ENCODE assay signal across 9 cellular contexts in genomic region chr19:47280183-47280797, GRCh38. TPM values are rescaled to one million over a fixed set of nuclear protein-coding genes. Genes with fewer than 3 reads are reported as not detected.
DNase-seq lines count a peak whose midpoint lies in the region; ATAC-seq and TF ChIP-seq lines count a peak whose summit lies in the region.
"Had no signal": no experiment of that assay in that cellular context is flagged by ENCODE, and none has a peak within 500 bp of the region (broad histone marks: within the 10 kb centered on the region; RNA-seq: fewer than 3 reads in every experiment).

No MANE protein-coding gene starts in this region.

- no peak overlapping the region for H3K27ac ChIP-seq in gastrocnemius medialis
- H3K27ac ChIP-seq: thyroid gland had no signal

- no peaks in the 10 kb centered on the region for H3K36me3 ChIP-seq in BE2C
- no peaks in the 10 kb centered on the region for H3K36me3 ChIP-seq in gastrocnemius medialis
- H3K36me3 ChIP-seq: thyroid gland had no signal

- peak; percentile 52 for TF ChIP-seq CTCF in BE2C (IDR thresholded peaks at IDR 0.05; ENCODE audit: low read depth, low read length)
- TF ChIP-seq CTCF in foreskin fibroblast (IDR thresholded peaks at IDR 0.05; ENCODE audit: low read depth, low read length) = peak; percentile 51
- TF ChIP-seq CTCF in gastrocnemius medialis (IDR thresholded peaks at IDR 0.05 in 4 of 5, conservative IDR thresholded peaks at IDR 0.05 in 1 of 5) = peak in 2 of 5 experiments; percentile 13 to 21

- peaks cover 21% of the 10 kb centered on the region for H3K36me3 Mint-ChIP-seq in activated CD8-positive, alpha-beta T cell treated with anti-CD3 and anti-CD28 coated beads, Interleukin-2, amount 10 ng/mL, durations not matched to agents 7 days and 5 days (ENCODE audit: low read depth)

- no peaks in the 10 kb centered on the region for H3K9me3 Mint-ChIP-seq in activated CD8-positive, alpha-beta T cell treated with anti-CD3 and anti-CD28 coated beads, Interleukin-2, amount 10 ng/mL, durations not matched to agents 7 days and 5 days (ENCODE audit: insufficient read depth)

- CTCF ChIA-PET in activated CD8-positive, alpha-beta T cell treated with anti-CD3 and anti-CD28 coated beads, Interleukin-2, amount 10 ng/mL, durations not matched to agents 7 days and 5 days (lab: Charles Lee) = interaction anchor here (0.8 to 1.6 kb wide), 3 partner anchors 71 to 148 kb away, joined by 3 to 4 read pairs (median 3); no protein-coding TSS in a partner anchor

- intact Hi-C loops in gastrocnemius medialis (cut with DNase I; ENCODE audit: low total_unique reads) = no loop called here

- no peak for TF ChIP-seq POLR2A in gastrocnemius medialis (IDR thresholded peaks at IDR 0.05)

- H3K9me3 ChIP-seq in BE2C = no peaks in the 10 kb centered on the region
- no peaks in the 10 kb centered on the region for H3K9me3 ChIP-seq in gastrocnemius medialis
- H3K9me3 ChIP-seq: thyroid gland had no signal

- H3K4me3 ChIP-seq in BE2C (ENCODE audit: low read depth, low read length) (no peak overlapping the region), foreskin fibroblast (ENCODE audit: low read depth in 1 of 2, low read length in 2 of 2) (no peak overlapping the region), gastrocnemius medialis (no peak overlapping the region)
- H3K4me3 ChIP-seq: thyroid gland had no signal

- DNase-seq in BE2C (peak; percentile 51), HuH-7.5 (ENCODE audit: low spot score) (peak; percentile 51), foreskin fibroblast (peak in 1 of 2 donors; percentile 19), retina (no peak), gastrocnemius medialis (no peak)
- DNase-seq in activated CD8-positive, alpha-beta T cell treated with anti-CD3 and anti-CD28 coated beads, Interleukin-2, amount 10 ng/mL, durations not matched to agents 7 days and 5 days = peak; percentile 71
- peak; percentile 18 for DNase-seq in stimulated activated CD8-positive, alpha-beta memory T cell treated with anti-CD3 and anti-CD28 coated beads, Interleukin-12 subunit alpha, Interleukin-12 subunit beta, amount 100 ng/mL, for 1 hour (ENCODE audit: low read depth)

- H3K27me3 Mint-ChIP-seq in activated CD8-positive, alpha-beta T cell treated with anti-CD3 and anti-CD28 coated beads, Interleukin-2, amount 10 ng/mL, durations not matched to agents 7 days and 5 days (ENCODE audit: low read depth) = no peaks in the 10 kb centered on the region

- in situ Hi-C loops in gastrocnemius medialis (cut with MboI; ENCODE audit: low sequenced_read_pairs in 4 of 4) = loop anchor here in 1 of 4 donors (25.0 kb wide), 1 partner anchor 457 kb away; the partner anchor contains the start of gene NOP53

- H3K4me1 ChIP-seq in BE2C (no peaks in the 10 kb centered on the region), gastrocnemius medialis (peaks cover 13 to 19% of the 10 kb centered on the region in 2 donors)

- H3K4me1 Mint-ChIP-seq in activated CD8-positive, alpha-beta T cell treated with anti-CD3 and anti-CD28 coated beads, Interleukin-2, amount 10 ng/mL, durations not matched to agents 7 days and 5 days (ENCODE audit: low read depth) = peaks cover 20% of the 10 kb centered on the region

- H3K27ac Mint-ChIP-seq in activated CD8-positive, alpha-beta T cell treated with anti-CD3 and anti-CD28 coated beads, Interleukin-2, amount 10 ng/mL, durations not matched to agents 7 days and 5 days = no peak overlapping the region

- POLR2A ChIA-PET in activated CD8-positive, alpha-beta T cell treated with anti-CD3 and anti-CD28 coated beads, Interleukin-2, amount 10 ng/mL, durations not matched to agents 7 days and 5 days (lab: Charles Lee) = no interaction called here

- peak; percentile 66 for ATAC-seq in activated CD8-positive, alpha-beta T cell treated with anti-CD3 and anti-CD28 coated beads, Interleukin-2, amount 10 ng/mL, durations not matched to agents 7 days and 5 days
- ATAC-seq in GM21526 (IDR thresholded peaks at IDR 0.05; ENCODE audit: low FRiP score, unreplicated experiment) = no peak
- no peak for ATAC-seq in gastrocnemius medialis

- no peak overlapping the region for H3K4me3 Mint-ChIP-seq in activated CD8-positive, alpha-beta T cell treated with anti-CD3 and anti-CD28 coated beads, Interleukin-2, amount 10 ng/mL, durations not matched to agents 7 days and 5 days

- H3K27me3 ChIP-seq in BE2C (no peaks in the 10 kb centered on the region), gastrocnemius medialis (no peaks in the 10 kb centered on the region)
- H3K27me3 ChIP-seq: thyroid gland had no signal

RNA-seq across cellular contexts. Expression of gene INAFM1, which starts 5.6 kb away (rescaled TPM):
- polyA plus RNA-seq in BE2C (2012; ENCODE audit: insufficient read depth, insufficient read length, low read depth) = 19.8 TPM
- total RNA-seq in activated CD8-positive, alpha-beta T cell treated with anti-CD3 and anti-CD28 coated beads, Interleukin-2, amount 10 ng/mL, durations not matched to agents 7 days and 5 days = 10 to 100 TPM; 12.9 to 14.3 TPM
- total RNA-seq in gastrocnemius medialis = 1 to 10 TPM; 3.9 to 8.5 (median 7.2) TPM

RNA-seq across cellular contexts. Expression of gene CCDC9, which starts 24.0 kb away (rescaled TPM):
- 21.8 TPM for polyA plus RNA-seq in BE2C (2012; ENCODE audit: insufficient read depth, insufficient read length, low read depth)
- total RNA-seq in activated CD8-positive, alpha-beta T cell treated with anti-CD3 and anti-CD28 coated beads, Interleukin-2, amount 10 ng/mL, durations not matched to agents 7 days and 5 days = 10 to 100 TPM; 30.0 to 32.1 TPM
- 10 to 100 TPM; 13.1 to 22.7 (median 18.5) TPM for total RNA-seq in gastrocnemius medialis

RNA-seq across cellular contexts. Expression of gene C5AR1, which starts 29.4 kb away (rescaled TPM):
- 1.1 TPM for polyA plus RNA-seq in BE2C (2012; ENCODE audit: insufficient read depth, insufficient read length, low read depth)
- total RNA-seq in activated CD8-positive, alpha-beta T cell treated with anti-CD3 and anti-CD28 coated beads, Interleukin-2, amount 10 ng/mL, durations not matched to agents 7 days and 5 days = 1 to 10 TPM; 1.0 to 1.8 TPM
- total RNA-seq in gastrocnemius medialis = 1 to 10 TPM in 3 of 4 donors, under 1 TPM in 1; 0.27 to 3.7 (median 2.1) TPM

RNA-seq across cellular contexts. Expression of gene BBC3, which starts 49.3 kb away (rescaled TPM):
- polyA plus RNA-seq in BE2C (2012; ENCODE audit: insufficient read depth, insufficient read length, low read depth) = 17.0 TPM
- 10 to 100 TPM; 15.7 to 16.8 TPM for total RNA-seq in activated CD8-positive, alpha-beta T cell treated with anti-CD3 and anti-CD28 coated beads, Interleukin-2, amount 10 ng/mL, durations not matched to agents 7 days and 5 days
- 1 to 10 TPM; 3.4 to 7.6 (median 4.2) TPM for total RNA-seq in gastrocnemius medialis

RNA-seq across cellular contexts. Expression of gene C5AR2, which starts 51.7 kb away (rescaled TPM):
- 0.20 TPM for polyA plus RNA-seq in BE2C (2012; ENCODE audit: insufficient read depth, insufficient read length, low read depth)
- under 1 TPM; 0.05 to 0.21 TPM for total RNA-seq in activated CD8-positive, alpha-beta T cell treated with anti-CD3 and anti-CD28 coated beads, Interleukin-2, amount 10 ng/mL, durations not matched to agents 7 days and 5 days
- under 1 TPM; 0.15 to 0.97 (median 0.32) TPM for total RNA-seq in gastrocnemius medialis

Comparison
In these comparisons a context has a peak if more than half of its experiments do, and no peak if none do; other contexts are left out.
1. DNase-seq: peak in BE2C (single experiment), HuH-7.5 (single experiment), activated CD8-positive, alpha-beta T cell treated with anti-CD3 and anti-CD28 coated beads, Interleukin-2, amount 10 ng/mL, durations not matched to agents 7 days and 5 days (single experiment) and stimulated activated CD8-positive, alpha-beta memory T cell treated with anti-CD3 and anti-CD28 coated beads, Interleukin-12 subunit alpha, Interleukin-12 subunit beta, amount 100 ng/mL, for 1 hour (single experiment); none in retina (single experiment) and gastrocnemius medialis (0 of 2).